ENCODE assay signal across 15 cellular contexts in genomic region chr6:42025790-42026311, GRCh38. TPM values are rescaled to one million over a fixed set of nuclear protein-coding genes. Genes with fewer than 3 reads are reported as not detected.
DNase-seq lines count a peak whose midpoint lies in the region; ATAC-seq and TF ChIP-seq lines count a peak whose summit lies in the region.
"Had no signal": no experiment of that assay in that cellular context is flagged by ENCODE, and none has a peak within 500 bp of the region (broad histone marks: within the 10 kb centered on the region; RNA-seq: fewer than 3 reads in every experiment).

No MANE protein-coding gene starts in this region.

- no peaks in the 10 kb centered on the region for H3K27me3 Mint-ChIP-seq in activated CD4-positive, alpha-beta T cell treated with anti-CD3 and anti-CD28 coated beads, Interleukin-2, amount 10 ng/mL, durations not matched to agents 7 days and 5 days
- no peaks in the 10 kb centered on the region for H3K27me3 Mint-ChIP-seq in progenitor cell of endocrine pancreas
- H3K27me3 Mint-ChIP-seq in WTC11 (ENCODE audit: low read depth), result peaks cover 5% of the 10 kb centered on the region; the same call in 1 of the 2 replicates

- ATAC-seq in HG02973 (IDR thresholded peaks at IDR 0.05; ENCODE audit: unreplicated experiment) (peak; percentile 16), WTC11 (no peak), GM21381 (IDR thresholded peaks at IDR 0.05; ENCODE audit: unreplicated experiment) (no peak)
- peak in 1 of 2 donors; percentile 36 for ATAC-seq in activated naive CD4-positive, alpha-beta T cell treated with anti-CD3 and anti-CD28 coated beads, Interleukin-2, amount 50 U/mL, for 72 hours
- ATAC-seq: Panc1, psoas muscle had no signal

- peaks cover 7% of the 10 kb centered on the region for H3K9me3 Mint-ChIP-seq in activated CD4-positive, alpha-beta T cell treated with anti-CD3 and anti-CD28 coated beads, Interleukin-2, amount 10 ng/mL, durations not matched to agents 7 days and 5 days
- no peaks in the 10 kb centered on the region for H3K9me3 Mint-ChIP-seq in activated naive CD4-positive, alpha-beta T cell treated with anti-CD3 and anti-CD28 coated beads, Interleukin-2, amount 50 U/mL, for 72 hours
- H3K9me3 Mint-ChIP-seq in progenitor cell of endocrine pancreas (ENCODE audit: low read depth) (no peaks in the 10 kb centered on the region), WTC11 (no peaks in the 10 kb centered on the region)

- H3K4me1 ChIP-seq in breast epithelium, result peaks cover 0 to 5% of the 10 kb centered on the region in 2 donors

- H3K27ac ChIP-seq in breast epithelium, result no peak overlapping the region
- H3K27ac ChIP-seq: psoas muscle had no signal

- POLR2A ChIA-PET in activated CD4-positive, alpha-beta T cell treated with anti-CD3 and anti-CD28 coated beads, Interleukin-2, amount 10 ng/mL, durations not matched to agents 7 days and 5 days (lab: Charles Lee), result no interaction called here
- POLR2A ChIA-PET in WTC11 (lab: Charles Lee), result interaction anchor here (0.6 kb wide), 1 partner anchor 74 kb away, joined by 4 read pairs; no protein-coding TSS in a partner anchor

- intact Hi-C loops in breast epithelium (cut with DNase I; ENCODE audit: low total_unique reads), result no loop called here

- no peak overlapping the region for H3K4me3 ChIP-seq in breast epithelium
- H3K4me3 ChIP-seq: psoas muscle had no signal

- TF ChIP-seq CTCF in progenitor cell of endocrine pancreas (IDR thresholded peaks at IDR 0.05; ENCODE audit: unreplicated experiment), result no peak
- TF ChIP-seq CTCF in breast epithelium (IDR thresholded peaks at IDR 0.05), result no peak
- no peak for TF ChIP-seq CTCF in WTC11 (IDR thresholded peaks at IDR 0.05)

- peaks cover 95% of the 10 kb centered on the region for H3K4me1 Mint-ChIP-seq in activated CD4-positive, alpha-beta T cell treated with anti-CD3 and anti-CD28 coated beads, Interleukin-2, amount 10 ng/mL, durations not matched to agents 7 days and 5 days
- H3K4me1 Mint-ChIP-seq in progenitor cell of endocrine pancreas (ENCODE audit: low read depth) (peaks cover 10% of the 10 kb centered on the region), WTC11 (peaks cover 21% of the 10 kb centered on the region)

- no peaks in the 10 kb centered on the region for H3K9me3 ChIP-seq in breast epithelium
- H3K9me3 ChIP-seq: psoas muscle had no signal

- peak overlapping the region; percentile 90 for H3K27ac Mint-ChIP-seq in activated CD4-positive, alpha-beta T cell treated with anti-CD3 and anti-CD28 coated beads, Interleukin-2, amount 10 ng/mL, durations not matched to agents 7 days and 5 days
- peak overlapping the region; percentile 90 to 92 for H3K27ac Mint-ChIP-seq in activated naive CD4-positive, alpha-beta T cell treated with anti-CD3 and anti-CD28 coated beads, Interleukin-2, amount 50 U/mL, for 72 hours
- peak overlapping the region; percentile 31 for H3K27ac Mint-ChIP-seq in progenitor cell of endocrine pancreas
- no peak overlapping the region for H3K27ac Mint-ChIP-seq in WTC11

- CTCF ChIA-PET in activated CD4-positive, alpha-beta T cell treated with anti-CD3 and anti-CD28 coated beads, Interleukin-2, amount 10 ng/mL, durations not matched to agents 7 days and 5 days (lab: Charles Lee), result interaction anchor here (1.0 to 1.6 kb wide), 6 partner anchors 9 to 105 kb away, joined by 3 to 6 read pairs (median 4); partner anchors contain the start of genes BYSL and MED20
- CTCF ChIA-PET in WTC11 (lab: Charles Lee), result no interaction called here

- H3K36me3 Mint-ChIP-seq in activated CD4-positive, alpha-beta T cell treated with anti-CD3 and anti-CD28 coated beads, Interleukin-2, amount 10 ng/mL, durations not matched to agents 7 days and 5 days (ENCODE audit: low read depth), result peaks cover 70% of the 10 kb centered on the region
- H3K36me3 Mint-ChIP-seq in activated naive CD4-positive, alpha-beta T cell treated with anti-CD3 and anti-CD28 coated beads, Interleukin-2, amount 50 U/mL, for 72 hours, result peaks cover 27 to 55% of the 10 kb centered on the region in 2 donors
- H3K36me3 Mint-ChIP-seq in progenitor cell of endocrine pancreas (ENCODE audit: insufficient read depth), result no peaks in the 10 kb centered on the region
- H3K36me3 Mint-ChIP-seq in WTC11, result no peaks in the 10 kb centered on the region

- DNase-seq in activated CD4-positive, alpha-beta T cell treated with anti-CD3 and anti-CD28 coated beads, Interleukin-2, amount 10 ng/mL, durations not matched to agents 7 days and 5 days, result no peak
- DNase-seq in activated CD4-positive, alpha-beta T cell treated with anti-CD3 and anti-CD28 coated beads for 48 hours, result no peak
- no peak for DNase-seq in activated naive CD4-positive, alpha-beta T cell treated with anti-CD3 and anti-CD28 coated beads, Interleukin-2, amount 50 U/mL, for 72 hours (ENCODE audit: low spot score in 2 of 2)
- DNase-seq in progenitor cell of endocrine pancreas (ENCODE audit: low spot score, unreplicated experiment) (no peak), breast epithelium (ENCODE audit: low spot score in 2 of 2) (no peak), WTC11 (ENCODE audit: low spot score) (no peak)
- DNase-seq: anterior cingulate cortex; mammary epithelial cell; NCI-H1048; NCI-H345; psoas muscle; stimulated activated CD8-positive, alpha-beta memory T cell treated with anti-CD3 and anti-CD28 coated beads, Interleukin-4, amount 100 ng/mL, for 48 hours had no signal

- H3K36me3 ChIP-seq in breast epithelium, result no peaks in the 10 kb centered on the region

- no peak for TF ChIP-seq POLR2A in breast epithelium (IDR thresholded peaks at IDR 0.05)

- H3K4me3 Mint-ChIP-seq in activated CD4-positive, alpha-beta T cell treated with anti-CD3 and anti-CD28 coated beads, Interleukin-2, amount 10 ng/mL, durations not matched to agents 7 days and 5 days, result no peak overlapping the region
- H3K4me3 Mint-ChIP-seq in progenitor cell of endocrine pancreas (ENCODE audit: low read depth), result no peak overlapping the region
- H3K4me3 Mint-ChIP-seq in WTC11, result no peak overlapping the region

- no peaks in the 10 kb centered on the region for H3K27me3 ChIP-seq in breast epithelium

TF ChIP-seq in WTC11, 78 proteins besides CTCF, POLR2A, EP300 and RAD21:
- TF ChIP-seq EMX1 (CRISPR knock-in tag; IDR thresholded peaks at IDR 0.05), result no peak
- TF ChIP-seq KAT7 (CRISPR knock-in tag; IDR thresholded peaks at IDR 0.05; ENCODE audit: borderline replicate concordance), result no peak
- no peak for TF ChIP-seq ZNF423 (CRISPR knock-in tag; IDR thresholded peaks at IDR 0.05)
- TF ChIP-seq CREB1 (CRISPR knock-in tag; IDR thresholded peaks at IDR 0.05), result no peak
- TF ChIP-seq GRHL2 (CRISPR knock-in tag; IDR thresholded peaks at IDR 0.05; ENCODE audit: insufficient replicate concordance, severe bottlenecking), result no peak
- TF ChIP-seq NR1H2 (CRISPR knock-in tag; IDR thresholded peaks at IDR 0.05), result no peak
- TF ChIP-seq ZNF121 (CRISPR knock-in tag; IDR thresholded peaks at IDR 0.05), result no peak
- TF ChIP-seq E2F5 (CRISPR knock-in tag; IDR thresholded peaks at IDR 0.05), result no peak
- TF ChIP-seq FOXJ3 (CRISPR knock-in tag; IDR thresholded peaks at IDR 0.05; ENCODE audit: borderline replicate concordance), result no peak
- TF ChIP-seq USF1 (CRISPR knock-in tag; IDR thresholded peaks at IDR 0.05), result no peak

RNA-seq across cellular contexts. Expression of gene TAF8, which starts 24.5 kb away (rescaled TPM):
- 10 to 100 TPM; 53.2 to 60.2 TPM for total RNA-seq in activated CD4-positive, alpha-beta T cell treated with anti-CD3 and anti-CD28 coated beads, Interleukin-2, amount 10 ng/mL, durations not matched to agents 7 days and 5 days
- total RNA-seq in activated naive CD4-positive, alpha-beta T cell treated with anti-CD3 and anti-CD28 coated beads, Interleukin-2, amount 50 U/mL, for 72 hours, result 10 to 100 TPM; 62.9 to 77.1 TPM
- total RNA-seq in progenitor cell of endocrine pancreas, result 38.9 and 40.4 TPM in 2 replicates
- 10 to 100 TPM; 15.7 to 25.4 (median 21.1) TPM for total RNA-seq in breast epithelium
- 29.6 to 33.6 TPM (median 31.0 TPM) in 3 replicates for total RNA-seq in WTC11 (2021)
